In the genomic region with DNA sequence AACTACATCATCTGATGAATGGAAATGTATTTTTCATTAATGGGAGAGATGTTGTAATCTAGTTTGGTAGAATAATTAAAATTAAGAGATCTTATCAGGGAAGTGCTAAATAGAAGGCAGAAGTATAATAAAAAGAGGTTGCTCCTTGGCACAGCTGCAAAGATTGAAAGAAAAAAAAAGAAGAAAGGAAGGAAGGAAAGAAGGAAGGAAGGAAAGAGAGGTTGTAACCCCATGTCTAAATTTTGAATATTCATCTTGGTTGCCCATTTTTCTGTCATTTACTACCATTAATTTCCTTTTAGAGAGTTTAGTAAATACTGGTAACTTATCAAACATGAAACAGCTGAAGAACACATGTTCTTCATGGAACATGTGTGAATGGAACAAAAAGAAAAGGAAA, we compare ENCODE assay signal across 8 cellular contexts. TPM values are rescaled to one million over a fixed set of nuclear protein-coding genes. Genes with fewer than 3 reads are reported as not detected.
DNase-seq lines count a peak whose midpoint lies in the region; ATAC-seq, FAIRE-seq and TF ChIP-seq lines count a peak whose summit lies in the region.

No MANE protein-coding gene starts in this region.

- CTCF ChIA-PET in PC-3 (lab: Charles Lee): interaction anchor here (0.6 to 2.7 kb wide), 10 partner anchors 11 to 302 kb away, joined by 3 to 21 read pairs (median 8); partner anchors contain the start of gene MDM4

- H3K4me2 ChIP-seq in PC-3 (ENCODE audit: low read length): peak overlapping the region; percentile 75

- H3K36me3 ChIP-seq in ES-I3 (ENCODE audit: insufficient read depth, low read length): no peaks in the 10 kb centered on the region
- no peaks in the 10 kb centered on the region for H3K36me3 ChIP-seq in PC-3 (ENCODE audit: low read depth, low read length)
- no peaks in the 10 kb centered on the region for H3K36me3 ChIP-seq in prostate gland

- peak overlapping the region; percentile 5 for H3K4me3 Mint-ChIP-seq in endothelial cell (ENCODE audit: unreplicated experiment)

- no peaks in the 10 kb centered on the region for H3K9me3 ChIP-seq in ES-I3 (ENCODE audit: control insufficient read depth, insufficient read depth, low read length)
- no peaks in the 10 kb centered on the region for H3K9me3 ChIP-seq in PC-3 (ENCODE audit: low read length)
- no peaks in the 10 kb centered on the region for H3K9me3 ChIP-seq in prostate gland

- H3K9ac ChIP-seq in ES-I3 (ENCODE audit: low read depth, low read length): peak overlapping the region; percentile 99; the same call in 1 of the 2 replicates
- H3K9ac ChIP-seq in PC-3 (ENCODE audit: low read length): peak overlapping the region; percentile 47

- peak overlapping the region; percentile 68 for H3K4me3 ChIP-seq in PC-3 (ENCODE audit: low read length)
- H3K4me3 ChIP-seq in prostate gland: peak overlapping the region; percentile 43 to 55

- H3K9me3 Mint-ChIP-seq in endothelial cell (ENCODE audit: unreplicated experiment): no peaks in the 10 kb centered on the region

- H3K27me3 ChIP-seq in PC-3 (ENCODE audit: low read length) (no peaks in the 10 kb centered on the region), prostate gland (replicated peaks; ENCODE audit: insufficient read depth) (no peaks in the 10 kb centered on the region)

- ATAC-seq in PC-3 (no peak), HG02840 (IDR thresholded peaks at IDR 0.05; ENCODE audit: low FRiP score, unreplicated experiment) (no peak), GM18519 (IDR thresholded peaks at IDR 0.05; ENCODE audit: low FRiP score, unreplicated experiment) (no peak)

- no peaks in the 10 kb centered on the region for H4K20me1 ChIP-seq in PC-3 (ENCODE audit: low read length)

- BruUV-seq in PC-3 (replicated peaks; lab: Mats Ljungman, UMichigan): no TSS peak

- peaks cover 13% of the 10 kb centered on the region for H3F3A ChIP-seq in PC-3 (ENCODE audit: low read length, unreplicated experiment)

- intact Hi-C loops in PC-3 (cut with micrococcal nuclease) (loop anchor here (2.0 kb wide), 1 partner anchor 301 kb away; no protein-coding TSS in a partner anchor), prostate gland (cut with DNase I) (no loop called here)

- FAIRE-seq in GM12892 (lab: Jason Lieb, UNC): no peak

- H3K27ac Mint-ChIP-seq in endothelial cell (ENCODE audit: unreplicated experiment): peak overlapping the region; percentile 69

- TF ChIP-seq CTCF in PC-3 (conservative IDR thresholded peaks at IDR 0.05; ENCODE audit: low read depth, low read length) (no peak), endothelial cell (IDR thresholded peaks at IDR 0.05; ENCODE audit: unreplicated experiment) (no peak), prostate gland (IDR thresholded peaks at IDR 0.05) (no peak)

- DNase-seq in PC-3 (no peak), endothelial cell (ENCODE audit: low spot score) (no peak), prostate gland (ENCODE audit: low spot score) (no peak), NCI-H2081 (lab: John Stamatoyannopoulos, UW) (no peak), GM12892 (ENCODE audit: insufficient read length) (no peak)

- peaks cover 21% of the 10 kb centered on the region for H3K27me3 Mint-ChIP-seq in endothelial cell (ENCODE audit: unreplicated experiment)

- no peak overlapping the region for H3K27ac ChIP-seq in PC-3 (ENCODE audit: low read length)
- H3K27ac ChIP-seq in prostate gland: peak overlapping the region; percentile 83 to 92

- H3K79me2 ChIP-seq in PC-3 (ENCODE audit: low read length): no peaks in the 10 kb centered on the region

- peaks cover 4% of the 10 kb centered on the region; the same call in 1 of the 2 replicates for H3K4me1 ChIP-seq in ES-I3 (ENCODE audit: insufficient read depth, low read length)
- peaks cover 23% of the 10 kb centered on the region for H3K4me1 ChIP-seq in PC-3 (ENCODE audit: insufficient read depth, low read length)
- H3K4me1 ChIP-seq in prostate gland (replicated peaks): peaks cover 2% of the 10 kb centered on the region

- no peaks in the 10 kb centered on the region for H3K9me2 ChIP-seq in PC-3 (replicated peaks; ENCODE audit: low read length)

- peak overlapping the region; percentile 80 for H2AFZ ChIP-seq in PC-3 (ENCODE audit: low read length)

- no peak for TF ChIP-seq POLR2A in prostate gland (IDR thresholded peaks at IDR 0.05)
- TF ChIP-seq POLR2A in GM12892 (IDR thresholded peaks at IDR 0.05; ENCODE audit: low read depth, low read length): no peak

- H3K36me3 Mint-ChIP-seq in endothelial cell (ENCODE audit: low read depth, unreplicated experiment): peaks cover 17% of the 10 kb centered on the region

- POLR2A ChIA-PET in PC-3 (lab: Charles Lee; ENCODE audit: unreplicated experiment): interaction anchor here (0.5 to 3.5 kb wide), 5 partner anchors 10 to 130 kb away, joined by 3 to 43 read pairs (median 3); partner anchors contain the start of gene MDM4

- H3K4me1 Mint-ChIP-seq in endothelial cell (ENCODE audit: unreplicated experiment): peaks cover 52% of the 10 kb centered on the region

RNA-seq across cellular contexts. Expression of gene MDM4, which starts 10.5 kb away (rescaled TPM):
- total RNA-seq in PC-3 (2014; rRNA removed) (36.3 and 55.7 TPM in 2 replicates), endothelial cell (ENCODE audit: unreplicated experiment) (57.8 TPM), prostate gland (10 to 100 TPM; 38.0 to 66.9 TPM)
- 37.1 TPM for polyA plus RNA-seq in GM12892 (2012; ENCODE audit: missing spikeins)

RNA-seq across cellular contexts. Expression of gene PIK3C2B, which starts 11.1 kb away (rescaled TPM):
- total RNA-seq in PC-3 (2014; rRNA removed): 34.7 and 35.3 TPM in 2 replicates
- 256 TPM for total RNA-seq in endothelial cell (ENCODE audit: unreplicated experiment)
- total RNA-seq in prostate gland: 10 to 100 TPM; 20.9 to 24.1 TPM
- 12.0 TPM for polyA plus RNA-seq in GM12892 (2012; ENCODE audit: missing spikeins)
